In genomic region chr17:33292184-33292980, GRCh38 we compare ENCODE assay signal across 10 cellular contexts. TPM values are rescaled to one million over a fixed set of nuclear protein-coding genes. Genes with fewer than 3 reads are reported as not detected.
A peak's percentile ranks its signal among the peaks of the same experiment; 100 is the strongest.
DNase-seq lines count a peak whose midpoint lies in the region; TF ChIP-seq lines count a peak whose summit lies in the region.
"Had no signal": no experiment of that assay in that cellular context is flagged by ENCODE, and none has a peak within 500 bp of the region (broad histone marks: within the 10 kb centered on the region; RNA-seq: fewer than 3 reads in every experiment).

No MANE protein-coding gene starts in this region.

- H3K27ac ChIP-seq in esophagus squamous epithelium, result no peak overlapping the region

- H3K36me3 ChIP-seq in ES-I3 (ENCODE audit: insufficient read depth, low read length) (no peaks in the 10 kb centered on the region), esophagus squamous epithelium (no peaks in the 10 kb centered on the region)

- peak overlapping the region in 3 of 4 donors; percentile 27 to 48 (median 43) for H3K4me3 ChIP-seq in esophagus squamous epithelium

- peak; percentile 18 for DNase-seq in NCI-H345 treated with DMSO at 0.1 percent for 48 hours (lab: John Stamatoyannopoulos, UW; ENCODE audit: unreplicated experiment)
- no peak for DNase-seq in esophagus squamous epithelium (lab: John Stamatoyannopoulos, UW)
- DNase-seq in posterior cingulate gyrus, result peak in 8 of 10 donors; percentile 12 to 88 (median 36)
- DNase-seq in activated CD4-positive, CD25-positive, alpha-beta regulatory T cell treated with anti-CD3 and anti-CD28 coated beads, Interleukin-2, amount 50 U/mL, for 72 hours, result no peak
- DNase-seq in stimulated activated naive CD4-positive, alpha-beta T cell treated with Interleukin-2 at 50 U/mL for 16 hours (lab: John Stamatoyannopoulos, UW), result no peak
- no peak for DNase-seq in NCI-H2107 treated with DMSO at 0.1 percent for 48 hours (lab: John Stamatoyannopoulos, UW; ENCODE audit: unreplicated experiment)
- no peak for DNase-seq in stimulated activated CD4-positive, alpha-beta T cell treated with anti-CD3 and anti-CD28 coated beads, Interleukin-2, amount 100 ng/mL, for 48 hours
- DNase-seq: SIG-M5 had no signal

- 2% methylated on average over 19 of the region's 72 CpGs; no CpG with 5 or more reads in 1 of the 2 donors for WGBS in esophagus squamous epithelium, 2 donors

- no peaks in the 10 kb centered on the region for H3K4me1 ChIP-seq in ES-I3 (ENCODE audit: insufficient read depth, low read length)
- H3K4me1 ChIP-seq in esophagus squamous epithelium, result peaks cover 5 to 26% (median 16%) of the 10 kb centered on the region in 3 donors

- H3K9me3 ChIP-seq in ES-I3 (ENCODE audit: control insufficient read depth, insufficient read depth, low read length), result no peaks in the 10 kb centered on the region
- no peaks in the 10 kb centered on the region for H3K9me3 ChIP-seq in esophagus squamous epithelium

- intact Hi-C loops in esophagus squamous epithelium (cut with DNase I), result no loop called here
- intact Hi-C loops in posterior cingulate gyrus (cut with DNase I), result loop anchor here (5.0 to 10.0 kb wide), 4 partner anchors 58 to 382 kb away; no protein-coding TSS in a partner anchor

- H3K27me3 ChIP-seq in esophagus squamous epithelium, result peaks cover 0 to 98% (median 10%) of the 10 kb centered on the region in 4 donors

- H3K9ac ChIP-seq in ES-I3 (ENCODE audit: low read depth, low read length), result peak overlapping the region; percentile 54; the same call in 1 of the 2 replicates

- TF ChIP-seq CTCF in esophagus squamous epithelium (IDR thresholded peaks at IDR 0.05), result peak in 2 of 6 experiments; percentile 4 to 29

- no peak for TF ChIP-seq POLR2A in esophagus squamous epithelium (IDR thresholded peaks at IDR 0.05)

RNA-seq across cellular contexts. Expression of gene ASIC2, which starts 0.7 kb away (rescaled TPM):
- total RNA-seq in esophagus squamous epithelium, result under 1 TPM in 1 of 4 donors, not detected in 3; 0.29 TPM
- total RNA-seq: esophagus mucosa had no signal

Comparison
In these comparisons a context has a peak if more than half of its experiments do, and no peak if none do; other contexts are left out.
1. DNase-seq: peak in NCI-H345 treated with DMSO at 0.1 percent for 48 hours (single experiment) and posterior cingulate gyrus (8 of 10); none in esophagus squamous epithelium (single experiment), activated CD4-positive, CD25-positive, alpha-beta regulatory T cell treated with anti-CD3 and anti-CD28 coated beads, Interleukin-2, amount 50 U/mL, for 72 hours (single experiment), stimulated activated naive CD4-positive, alpha-beta T cell treated with Interleukin-2 at 50 U/mL for 16 hours (single experiment), NCI-H2107 treated with DMSO at 0.1 percent for 48 hours (single experiment) and stimulated activated CD4-positive, alpha-beta T cell treated with anti-CD3 and anti-CD28 coated beads, Interleukin-2, amount 100 ng/mL, for 48 hours (0 of 2).